In genomic region chr1:206952182-206952581, GRCh38 we compare ENCODE assay signal across 14 cellular contexts. TPM values are rescaled to one million over a fixed set of nuclear protein-coding genes. Genes with fewer than 3 reads are reported as not detected.
DNase-seq lines count a peak whose midpoint lies in the region; ATAC-seq and TF ChIP-seq lines count a peak whose summit lies in the region.
"Had no signal": no experiment of that assay in that cellular context is flagged by ENCODE, and none has a peak within 500 bp of the region (broad histone marks: within the 10 kb centered on the region; RNA-seq: fewer than 3 reads in every experiment).

No MANE protein-coding gene starts in this region.

- peak overlapping the region; percentile 68 for H3K27ac ChIP-seq in 22Rv1
- H3K27ac ChIP-seq in A673 (ENCODE audit: low read depth, low read length, poor library complexity, severe bottlenecking), result no peak overlapping the region
- H3K27ac ChIP-seq: vagina had no signal

- no peak overlapping the region for H3K4me3 ChIP-seq in A673 (ENCODE audit: low read depth, low read length, poor library complexity, severe bottlenecking)
- H3K4me3 ChIP-seq: vagina had no signal

- no peaks in the 10 kb centered on the region for H3K4me1 ChIP-seq in A673 (ENCODE audit: insufficient read depth, low read length, poor library complexity, severe bottlenecking)

- POLR2A ChIA-PET in A673 (lab: Charles Lee; ENCODE audit: low non-redundant PET), result no interaction called here

- TF ChIP-seq CTCF in 22Rv1 (IDR thresholded peaks at IDR 0.05) (no peak), nephron progenitor cell (IDR thresholded peaks at IDR 0.05) (no peak), A673 (conservative IDR thresholded peaks at IDR 0.05; ENCODE audit: low read depth, low read length) (no peak)

- no peaks in the 10 kb centered on the region for H3K36me3 Mint-ChIP-seq in nephron progenitor cell (ENCODE audit: low read depth)

- intact Hi-C loops in left colon (cut with DNase I, micrococcal nuclease) (no loop called here), A673 (cut with micrococcal nuclease; ENCODE audit: unreplicated experiment) (no loop called here)

- peaks cover 12% of the 10 kb centered on the region for H3K27me3 Mint-ChIP-seq in nephron progenitor cell (ENCODE audit: low read depth, poor library complexity)

- ATAC-seq in left colon, result peak; percentile 27
- ATAC-seq in HG02571 (IDR thresholded peaks at IDR 0.05; ENCODE audit: unreplicated experiment), result no peak
- no peak for ATAC-seq in GM21360 (IDR thresholded peaks at IDR 0.05; ENCODE audit: unreplicated experiment)
- ATAC-seq: left ventricle myocardium superior had no signal

- H3K36me3 ChIP-seq in A673 (ENCODE audit: insufficient read depth, low read length, poor library complexity, severe bottlenecking), result no peaks in the 10 kb centered on the region
- H3K36me3 ChIP-seq: vagina had no signal

- H3K27me3 ChIP-seq in A673 (replicated peaks; ENCODE audit: insufficient read depth, low read depth, low read length, poor library complexity), result peaks cover 6% of the 10 kb centered on the region
- H3K27me3 ChIP-seq: vagina had no signal

- H3K9me3 Mint-ChIP-seq in nephron progenitor cell, result peaks cover 5% of the 10 kb centered on the region

- DNase-seq in HK-2 (ENCODE audit: unreplicated experiment) (peak; percentile 71), UCSD-AML1 (lab: John Stamatoyannopoulos, UW; ENCODE audit: unreplicated experiment) (peak; percentile 43), left colon (peak; percentile 33 to 53), nephron progenitor cell (no peak), A673 (ENCODE audit: low spot score) (no peak)
- DNase-seq: left ventricle myocardium superior, NCI-H1436, NCI-H774 had no signal

- H3K9me3 ChIP-seq in A673 (ENCODE audit: low read depth, low read length, poor library complexity, severe bottlenecking), result no peaks in the 10 kb centered on the region
- H3K9me3 ChIP-seq: vagina had no signal

- H3K4me3 Mint-ChIP-seq in nephron progenitor cell, result no peak overlapping the region
- H3K4me3 Mint-ChIP-seq: T-helper 2 cell treated with Interferon-gamma antibody and Interleukin-4, amounts not matched to agents 5 μg/mL and 100 μg/mL, for 36 hours had no signal

- H3K27ac Mint-ChIP-seq in nephron progenitor cell, result no peak overlapping the region
- H3K27ac Mint-ChIP-seq: T-helper 2 cell treated with Interferon-gamma antibody and Interleukin-4, amounts not matched to agents 5 μg/mL and 100 μg/mL, for 36 hours had no signal

- CTCF ChIA-PET in A673 (lab: Charles Lee), result no interaction called here

- BruUV-seq in A673 (replicated peaks; lab: Mats Ljungman, UMichigan), result no TSS peak

- H3K4me1 Mint-ChIP-seq in nephron progenitor cell, result peaks cover 44% of the 10 kb centered on the region

RNA-seq across cellular contexts. Expression of gene PIGR, which starts 5.9 kb away (rescaled TPM):
- total RNA-seq in left colon (over 10,000 TPM; 10,148 to 12,746 TPM), A673 (2021) (not detected in 2 replicates)
- total RNA-seq: fibroblast of lung, left ventricle myocardium superior had no signal

RNA-seq across cellular contexts. Expression of gene FCAMR, which starts 18.1 kb away (rescaled TPM):
- 1 to 10 TPM in 1 of 2 donors, under 1 TPM in 1; 0.53 to 1.0 TPM for total RNA-seq in left colon
- total RNA-seq in A673 (2021), result not detected in 2 replicates
- total RNA-seq: fibroblast of lung, left ventricle myocardium superior, vagina had no signal

RNA-seq across cellular contexts. Expression of gene FCMR, which starts 30.4 kb away (rescaled TPM):
- total RNA-seq in left colon, result 1 to 10 TPM; 1.6 to 4.8 TPM
- not detected in 2 replicates for total RNA-seq in A673 (2021)

RNA-seq across cellular contexts. Expression of gene IL24, which starts 54.9 kb away (rescaled TPM):
- total RNA-seq in left colon (not detected), A673 (2021) (not detected in 2 replicates)
- total RNA-seq: left ventricle myocardium superior had no signal

Comparison
In these comparisons a context has a peak if more than half of its experiments do, and no peak if none do; other contexts are left out.
1. DNase-seq: peak in HK-2 (single experiment), UCSD-AML1 (single experiment) and left colon (2 of 2); none in nephron progenitor cell (single experiment) and A673 (single experiment).
2. RNA of gene PIGR, which starts 5.9 kb away (total RNA-seq): 10,148 to 12,746 TPM in left colon; not detected in A673; every median in the first group is over 1,000 times any median in the second.